In the genomic region with DNA sequence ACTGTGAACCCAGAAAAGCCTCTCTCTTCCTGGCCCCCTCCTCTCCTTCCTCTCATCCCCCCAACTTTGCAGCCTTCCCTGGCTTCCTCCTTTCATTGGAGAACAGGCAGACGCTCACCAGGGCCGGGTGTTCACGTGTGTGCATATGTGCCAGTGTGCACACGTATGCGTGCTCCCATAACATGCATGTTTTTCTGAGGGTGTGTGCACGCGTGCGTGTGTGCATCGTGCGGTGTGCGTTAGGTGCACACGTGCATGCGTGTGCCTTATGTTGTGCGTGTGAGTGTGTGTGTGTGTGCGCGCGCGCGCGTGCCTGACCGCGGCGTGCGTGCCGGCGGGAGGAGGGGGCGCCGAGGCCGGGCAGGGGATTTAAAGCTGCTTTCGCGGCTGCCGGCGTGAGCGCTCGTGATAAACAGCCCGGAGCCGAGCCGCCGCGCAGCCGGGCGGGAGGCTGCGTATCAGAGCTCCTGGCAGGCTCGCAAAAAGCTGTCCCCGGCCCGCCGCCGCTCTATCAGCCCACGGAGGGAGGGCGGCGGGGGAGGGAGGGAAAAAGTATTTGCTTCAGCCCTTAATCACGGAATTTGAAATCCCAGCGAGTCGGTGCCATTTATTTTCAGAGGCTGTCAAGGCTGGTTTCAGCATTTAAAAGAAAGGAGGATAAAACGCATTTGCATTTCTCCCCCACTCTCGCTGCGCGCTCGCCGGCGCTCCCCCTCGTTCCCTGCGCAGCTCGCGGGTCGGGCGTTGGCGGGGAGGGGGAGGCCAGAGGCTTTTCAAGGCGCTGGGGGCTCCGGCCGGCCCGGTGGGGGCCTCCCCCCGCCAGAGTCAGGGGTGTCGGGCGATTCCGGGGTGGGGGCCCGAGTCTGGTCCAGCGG, we compare ENCODE assay signal across 8 cellular contexts.
A peak's percentile ranks its signal among the peaks of the same experiment; 100 is the strongest.
DNase-seq lines count a peak whose midpoint lies in the region; ATAC-seq, FAIRE-seq and TF ChIP-seq lines count a peak whose summit lies in the region.

No MANE protein-coding gene starts in this region.

- no peak for FAIRE-seq in H54 (lab: Jason Lieb, UNC)

- H3K27ac Mint-ChIP-seq in activated CD8-positive, alpha-beta memory T cell treated with anti-CD3 and anti-CD28 coated beads, Interleukin-2, amount 10 ng/mL, durations not matched to agents 7 days and 5 days = no peak overlapping the region

- peaks cover 3% of the 10 kb centered on the region for H3K36me3 Mint-ChIP-seq in activated CD8-positive, alpha-beta memory T cell treated with anti-CD3 and anti-CD28 coated beads, Interleukin-2, amount 10 ng/mL, durations not matched to agents 7 days and 5 days

- peaks cover 19 to 43% (median 35%) of the 10 kb centered on the region in 10 experiments for H3K4me1 ChIP-seq in BLaER1 treated with 17β-estradiol and CSF1 and Interleukin-3, amounts not matched to agents 10 nM and 100 nM
- peaks cover 65% of the 10 kb centered on the region for H3K4me1 ChIP-seq in KMS-11 (ENCODE audit: low read depth, poor library complexity, severe bottlenecking)
- peaks cover 0 to 25% of the 10 kb centered on the region in 2 donors for H3K4me1 ChIP-seq in muscle layer of duodenum (ENCODE audit: control insufficient read depth in 1 of 2, insufficient read depth in 2 of 2, low read length in 2 of 2)
- peaks cover 16 to 25% (median 23%) of the 10 kb centered on the region in 4 donors for H3K4me1 ChIP-seq in upper lobe of left lung

- H3K4me1 Mint-ChIP-seq in activated CD8-positive, alpha-beta memory T cell treated with anti-CD3 and anti-CD28 coated beads, Interleukin-2, amount 10 ng/mL, durations not matched to agents 7 days and 5 days = peaks cover 24% of the 10 kb centered on the region

- 8 to 29% methylated on average over 65 to 70 of the region's 78 CpGs for WGBS in upper lobe of left lung, 2 donors

- H3K79me2 ChIP-seq in KMS-11 (ENCODE audit: insufficient read depth, low read depth) = no peaks in the 10 kb centered on the region

- ATAC-seq in activated CD8-positive, alpha-beta memory T cell treated with anti-CD3 and anti-CD28 coated beads, Interleukin-2, amount 10 ng/mL, durations not matched to agents 7 days and 5 days = peak; percentile 50
- ATAC-seq in esophagus mucosa (peak; percentile 18), upper lobe of left lung (ENCODE audit: low FRiP score in 2 of 2) (peak in 1 of 2 donors; percentile 80), GM19023 (IDR thresholded peaks at IDR 0.05; ENCODE audit: unreplicated experiment) (no peak)

- H3K4me3 Mint-ChIP-seq in activated CD8-positive, alpha-beta memory T cell treated with anti-CD3 and anti-CD28 coated beads, Interleukin-2, amount 10 ng/mL, durations not matched to agents 7 days and 5 days = peak overlapping the region; percentile 15

- peak overlapping the region; percentile 97 for H2AFZ ChIP-seq in KMS-11 (ENCODE audit: low read depth)

- H3K4me3 ChIP-seq in BLaER1 treated with 17β-estradiol and CSF1 and Interleukin-3, amounts not matched to agents 10 nM and 100 nM = peak overlapping the region; percentile 41 to 67 (median 54)
- no peak overlapping the region for H3K4me3 ChIP-seq in KMS-11 (IDR thresholded peaks at IDR 0.05; ENCODE audit: insufficient read depth, low read depth, low read length)
- H3K4me3 ChIP-seq in muscle layer of duodenum (ENCODE audit: low read depth in 1 of 2, low read length in 2 of 2) = peak overlapping the region; percentile 46 to 62
- peak overlapping the region; percentile 8 to 60 (median 48) for H3K4me3 ChIP-seq in upper lobe of left lung

- H3K36me3 ChIP-seq in BLaER1 treated with 17β-estradiol and CSF1 and Interleukin-3, amounts not matched to agents 10 nM and 100 nM = no peaks in the 10 kb centered on the region
- H3K36me3 ChIP-seq in KMS-11 (ENCODE audit: insufficient read depth) (no peaks in the 10 kb centered on the region), muscle layer of duodenum (ENCODE audit: control insufficient read depth in 1 of 2, insufficient read depth in 2 of 2, low read length in 2 of 2) (no peaks in the 10 kb centered on the region), upper lobe of left lung (no peaks in the 10 kb centered on the region)

- H3K9ac ChIP-seq in BLaER1 treated with 17β-estradiol and CSF1 and Interleukin-3, amounts not matched to agents 10 nM and 100 nM = peak overlapping the region in 10 of 11 experiments; percentile 15 to 70 (median 52); a peak in 18 of 22 replicates
- H3K9ac ChIP-seq in KMS-11 = peak overlapping the region; percentile 69

- peaks cover 55% of the 10 kb centered on the region for H3K27me3 Mint-ChIP-seq in activated CD8-positive, alpha-beta memory T cell treated with anti-CD3 and anti-CD28 coated beads, Interleukin-2, amount 10 ng/mL, durations not matched to agents 7 days and 5 days

- H3K9me3 Mint-ChIP-seq in activated CD8-positive, alpha-beta memory T cell treated with anti-CD3 and anti-CD28 coated beads, Interleukin-2, amount 10 ng/mL, durations not matched to agents 7 days and 5 days (ENCODE audit: low read depth) = peaks cover 2% of the 10 kb centered on the region

- H4K20me1 ChIP-seq in BLaER1 treated with 17β-estradiol and CSF1 and Interleukin-3, amounts not matched to agents 10 nM and 100 nM = peaks cover 0 to 12% (median 0%) of the 10 kb centered on the region in 11 experiments; a peak in 2 of 22 replicates
- no peaks in the 10 kb centered on the region for H4K20me1 ChIP-seq in KMS-11 (ENCODE audit: insufficient read depth)

- DNase-seq in activated CD8-positive, alpha-beta memory T cell treated with anti-CD3 and anti-CD28 coated beads, Interleukin-2, amount 10 ng/mL, durations not matched to agents 7 days and 5 days = no peak
- peak; percentile 47 to 92 for DNase-seq in upper lobe of left lung
- DNase-seq in H54 (ENCODE audit: insufficient read length, low spot score) = no peak

- CTCF ChIA-PET in activated CD8-positive, alpha-beta memory T cell treated with anti-CD3 and anti-CD28 coated beads, Interleukin-2, amount 10 ng/mL, durations not matched to agents 7 days and 5 days (lab: Charles Lee) = interaction anchor here (0.6 to 1.5 kb wide), 5 partner anchors 9 to 531 kb away, joined by 3 read pairs; no protein-coding TSS in a partner anchor

- peak overlapping the region; percentile 70 to 93 (median 89) for H3K4me2 ChIP-seq in BLaER1 treated with 17β-estradiol and CSF1 and Interleukin-3, amounts not matched to agents 10 nM and 100 nM
- peak overlapping the region; percentile 66 for H3K4me2 ChIP-seq in KMS-11

- peaks cover 37 to 68% (median 62%) of the 10 kb centered on the region in 11 experiments for H3K27me3 ChIP-seq in BLaER1 treated with 17β-estradiol and CSF1 and Interleukin-3, amounts not matched to agents 10 nM and 100 nM
- no peaks in the 10 kb centered on the region for H3K27me3 ChIP-seq in KMS-11 (ENCODE audit: insufficient read depth, low read depth)
- peaks cover 9% of the 10 kb centered on the region for H3K27me3 ChIP-seq in muscle layer of duodenum (ENCODE audit: low read depth, low read length)
- peaks cover 0 to 14% (median 4%) of the 10 kb centered on the region in 4 donors for H3K27me3 ChIP-seq in upper lobe of left lung

- peaks cover 0 to 7% (median 6%) of the 10 kb centered on the region in 11 experiments; a peak in 15 of 22 replicates for H3K9me3 ChIP-seq in BLaER1 treated with 17β-estradiol and CSF1 and Interleukin-3, amounts not matched to agents 10 nM and 100 nM (replicated peaks in 1 of 11)
- H3K9me3 ChIP-seq in muscle layer of duodenum (ENCODE audit: control insufficient read depth in 1 of 2, low read length in 2 of 2) (no peaks in the 10 kb centered on the region), upper lobe of left lung (no peaks in the 10 kb centered on the region)

- no peak for TF ChIP-seq EP300 in upper lobe of left lung (IDR thresholded peaks at IDR 0.05)

- peak in 1 of 4 donors; percentile 16 for TF ChIP-seq POLR2A in upper lobe of left lung (IDR thresholded peaks at IDR 0.05)
- no peak for TF ChIP-seq POLR2A in H54 (IDR thresholded peaks at IDR 0.05; ENCODE audit: low read depth, low read length)

- peak overlapping the region in 1 of 11 experiments; percentile 35; a peak in 1 of 22 replicates for H3K27ac ChIP-seq in BLaER1 treated with 17β-estradiol and CSF1 and Interleukin-3, amounts not matched to agents 10 nM and 100 nM
- H3K27ac ChIP-seq in KMS-11 (peak overlapping the region; percentile 71), muscle layer of duodenum (ENCODE audit: low read length) (no peak overlapping the region), upper lobe of left lung (peak overlapping the region in 2 of 4 donors; percentile 47 to 60)

- TF ChIP-seq CTCF in KMS-11 (conservative IDR thresholded peaks at IDR 0.05; ENCODE audit: low read depth, low read length) (no peak), upper lobe of left lung (IDR thresholded peaks at IDR 0.05) (no peak)

Comparison
In these comparisons a context has a peak if more than half of its experiments do, and no peak if none do; other contexts are left out.
1. DNase-seq: peak in upper lobe of left lung (2 of 2); none in activated CD8-positive, alpha-beta memory T cell treated with anti-CD3 and anti-CD28 coated beads, Interleukin-2, amount 10 ng/mL, durations not matched to agents 7 days and 5 days (single experiment) and H54 (single experiment).